18 cellular contexts compared by ENCODE assay signal in the genomic region with DNA sequence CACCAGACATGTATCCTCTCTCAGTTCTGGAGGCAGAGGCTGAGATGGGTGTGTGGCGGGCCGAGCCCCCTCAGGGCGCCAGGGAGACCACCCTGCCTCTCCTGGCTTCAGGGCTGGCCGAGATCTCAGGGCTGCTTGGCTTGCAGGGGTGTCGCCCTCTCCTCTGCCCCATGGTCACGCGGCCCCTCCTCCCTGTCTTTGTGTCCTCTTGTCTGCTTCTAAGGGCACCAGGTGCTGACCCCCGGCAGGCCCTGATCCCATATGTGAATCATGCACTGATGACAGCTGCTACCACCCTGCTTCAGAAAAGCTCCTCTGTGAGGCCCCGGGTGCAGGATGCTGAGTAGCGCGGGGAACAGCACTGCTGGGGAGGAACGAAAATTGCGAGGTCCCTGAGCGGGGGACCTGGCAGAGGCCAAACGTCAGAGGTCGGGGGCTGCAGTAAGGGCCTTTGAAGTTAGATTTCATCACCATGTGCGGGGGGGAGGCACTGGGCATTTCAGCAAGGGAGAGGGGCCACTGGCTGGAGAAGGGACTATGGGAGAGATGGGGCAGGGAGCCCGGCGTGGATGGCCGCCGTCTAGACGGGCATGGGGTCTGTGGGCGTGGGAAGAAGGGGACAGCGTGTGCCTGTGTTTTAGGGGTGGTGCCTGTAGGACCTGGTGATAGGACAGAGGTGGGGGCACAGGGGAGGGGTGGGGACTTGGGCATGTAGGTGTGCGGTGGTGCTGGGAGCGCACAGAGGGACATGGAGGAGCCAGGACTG.
DNase-seq lines count a peak whose midpoint lies in the region; ATAC-seq and TF ChIP-seq lines count a peak whose summit lies in the region.
"Had no signal": no experiment of that assay in that cellular context is flagged by ENCODE, and none has a peak within 500 bp of the region (broad histone marks: within the 10 kb centered on the region; RNA-seq: fewer than 3 reads in every experiment).

No MANE protein-coding gene starts in this region.

- H3K4me3 ChIP-seq in naive thymus-derived CD4-positive, alpha-beta T cell (ENCODE audit: low read length) = no peak overlapping the region
- H3K4me3 ChIP-seq: A549, PC-9, thoracic aorta had no signal

- peak overlapping the region; percentile 40 for H3K4me3 Mint-ChIP-seq in glutamatergic neuron (ENCODE audit: unreplicated experiment)
- H3K4me3 Mint-ChIP-seq in naive thymus-derived CD4-positive, alpha-beta T cell = no peak overlapping the region
- H3K4me3 Mint-ChIP-seq: CD14-positive monocyte; stimulated activated memory B cell treated with anti-CD40 and anti-IgM and Interleukin-4, amounts not matched to agents 10 μg/mL and 1 μg/mL and 100 μg/mL, for 72 hours had no signal

- H3K4me1 ChIP-seq in naive thymus-derived CD4-positive, alpha-beta T cell (ENCODE audit: control insufficient read depth in 2 of 2, insufficient read depth in 2 of 2, low read length in 2 of 2) = no peaks in the 10 kb centered on the region
- H3K4me1 ChIP-seq: A549 had no signal

- DNase-seq in NCI-H82 (lab: John Stamatoyannopoulos, UW) (peak; percentile 38), NCI-H82 treated with DMSO at 0.1 percent for 48 hours (lab: John Stamatoyannopoulos, UW; ENCODE audit: unreplicated experiment) (no peak), SHP77 (lab: John Stamatoyannopoulos, UW) (peak; percentile 75 to 76), glutamatergic neuron (peak; percentile 69), retina (peak; percentile 81), dedifferentiated amniotic fluid mesenchymal stem cell (ENCODE audit: extremely low spot score) (no peak), iPS-NIHi11 (ENCODE audit: low spot score) (no peak)
- no peak for DNase-seq in naive thymus-derived CD4-positive, alpha-beta T cell
- DNase-seq: activated CD4-positive, alpha-beta T cell treated with anti-CD3 and anti-CD28 coated beads for 1 hour; NCI-H526 treated with DMSO at 0.1 percent for 48 hours; PC-9; T1000 had no signal

- peaks cover 13% of the 10 kb centered on the region for H3K27me3 Mint-ChIP-seq in glutamatergic neuron (ENCODE audit: unreplicated experiment)
- H3K27me3 Mint-ChIP-seq in naive thymus-derived CD4-positive, alpha-beta T cell = no peaks in the 10 kb centered on the region
- H3K27me3 Mint-ChIP-seq: stimulated activated memory B cell treated with anti-CD40 and anti-IgM and Interleukin-4, amounts not matched to agents 10 μg/mL and 1 μg/mL and 100 μg/mL, for 72 hours had no signal

- peaks cover 0 to 10% (median 0%) of the 10 kb centered on the region in 3 experiments for H3K9me3 ChIP-seq in naive thymus-derived CD4-positive, alpha-beta T cell (ENCODE audit: control insufficient read depth in 2 of 3, low read length in 3 of 3)
- H3K9me3 ChIP-seq: SK-N-SH had no signal

- peaks cover 40% of the 10 kb centered on the region for H3K4me1 Mint-ChIP-seq in glutamatergic neuron (ENCODE audit: low read depth, unreplicated experiment)
- H3K4me1 Mint-ChIP-seq in naive thymus-derived CD4-positive, alpha-beta T cell = peaks cover 0 to 4% (median 0%) of the 10 kb centered on the region in 7 donors
- H3K4me1 Mint-ChIP-seq: CD14-positive monocyte; stimulated activated memory B cell treated with anti-CD40 and anti-IgM and Interleukin-4, amounts not matched to agents 10 μg/mL and 1 μg/mL and 100 μg/mL, for 72 hours had no signal

- ATAC-seq in naive thymus-derived CD4-positive, alpha-beta T cell = no peak
- ATAC-seq: A549; HepG2; stimulated activated memory B cell treated with anti-CD40 and anti-IgM and Interleukin-4, amounts not matched to agents 10 μg/mL and 1 μg/mL and 100 μg/mL, for 72 hours had no signal

- no peak overlapping the region for H3K27ac ChIP-seq in naive thymus-derived CD4-positive, alpha-beta T cell (ENCODE audit: low read depth, low read length)
- H3K27ac ChIP-seq: A549, PC-9, thoracic aorta had no signal

- no peak for TF ChIP-seq CTCF in glutamatergic neuron (IDR thresholded peaks at IDR 0.05; ENCODE audit: partially characterized antibody, unreplicated experiment)

- intact Hi-C loops in naive thymus-derived CD4-positive, alpha-beta T cell (cut with micrococcal nuclease) = no loop called here

- H3K36me3 ChIP-seq in naive thymus-derived CD4-positive, alpha-beta T cell (ENCODE audit: control insufficient read depth in 2 of 3, insufficient read depth in 3 of 3, low read length in 3 of 3) = peaks cover 0 to 17% (median 4%) of the 10 kb centered on the region in 3 experiments
- H3K36me3 ChIP-seq: thoracic aorta had no signal

- POLR2A ChIA-PET in naive thymus-derived CD4-positive, alpha-beta T cell (lab: Charles Lee) = no interaction called here

- peaks cover 12% of the 10 kb centered on the region for H3K9me3 Mint-ChIP-seq in glutamatergic neuron (ENCODE audit: unreplicated experiment)
- H3K9me3 Mint-ChIP-seq in naive thymus-derived CD4-positive, alpha-beta T cell = peaks cover 0 to 25% (median 8%) of the 10 kb centered on the region in 11 donors
- H3K9me3 Mint-ChIP-seq: stimulated activated memory B cell treated with anti-CD40 and anti-IgM and Interleukin-4, amounts not matched to agents 10 μg/mL and 1 μg/mL and 100 μg/mL, for 72 hours had no signal

- peak overlapping the region; percentile 95 for H3K27ac Mint-ChIP-seq in glutamatergic neuron (ENCODE audit: unreplicated experiment)
- peak overlapping the region in 1 of 9 donors; percentile 51 for H3K27ac Mint-ChIP-seq in naive thymus-derived CD4-positive, alpha-beta T cell
- H3K27ac Mint-ChIP-seq: stimulated activated memory B cell treated with anti-CD40 and anti-IgM and Interleukin-4, amounts not matched to agents 10 μg/mL and 1 μg/mL and 100 μg/mL, for 72 hours had no signal

- H3K27me3 ChIP-seq in naive thymus-derived CD4-positive, alpha-beta T cell (ENCODE audit: control insufficient read depth in 2 of 2, insufficient read depth in 2 of 2, low read length in 2 of 2) = no peaks in the 10 kb centered on the region

- H3K36me3 Mint-ChIP-seq in glutamatergic neuron (ENCODE audit: unreplicated experiment) = peaks cover 9% of the 10 kb centered on the region
- peaks cover 0 to 39% (median 25%) of the 10 kb centered on the region in 5 donors for H3K36me3 Mint-ChIP-seq in naive thymus-derived CD4-positive, alpha-beta T cell

- CTCF ChIA-PET in naive thymus-derived CD4-positive, alpha-beta T cell (lab: Charles Lee) = no interaction called here

Comparison
In these comparisons a context has a peak if more than half of its experiments do, and no peak if none do; other contexts are left out.
1. DNase-seq: peak in NCI-H82 (single experiment), SHP77 (2 of 2), glutamatergic neuron (single experiment) and retina (single experiment); none in NCI-H82 treated with DMSO at 0.1 percent for 48 hours (single experiment), naive thymus-derived CD4-positive, alpha-beta T cell (0 of 9), dedifferentiated amniotic fluid mesenchymal stem cell (single experiment) and iPS-NIHi11 (single experiment).